1 cellular context compared by ENCODE assay signal in genomic region chr19:38021356-38021755, GRCh38.
TF ChIP-seq lines count a peak whose summit lies in the region.

No MANE protein-coding gene starts in this region.

TF ChIP-seq in IMR-90, 13 proteins besides CTCF, POLR2A, EP300 and RAD21:
- no peak for TF ChIP-seq RFX5 (IDR thresholded peaks at IDR 0.05; ENCODE audit: low read depth, low read length)
- TF ChIP-seq BHLHE40 (IDR thresholded peaks at IDR 0.05; ENCODE audit: low read depth, low read length) = no peak
- TF ChIP-seq NFE2L2 (IDR thresholded peaks at IDR 0.05; ENCODE audit: low read depth, low read length) = no peak
- TF ChIP-seq ELK1 (IDR thresholded peaks at IDR 0.05; ENCODE audit: borderline replicate concordance, low read depth, low read length) = no peak
- no peak for TF ChIP-seq USF2 (IDR thresholded peaks at IDR 0.05; ENCODE audit: low read depth, low read length)
- TF ChIP-seq SMC3 (IDR thresholded peaks at IDR 0.05; ENCODE audit: low read depth, low read length) = no peak
- TF ChIP-seq CHD1 (IDR thresholded peaks at IDR 0.05; ENCODE audit: low read depth, low read length) = no peak
- TF ChIP-seq MAZ (IDR thresholded peaks at IDR 0.05; ENCODE audit: borderline replicate concordance, low read depth, low read length) = no peak
- TF ChIP-seq MAFK (IDR thresholded peaks at IDR 0.05; ENCODE audit: low read depth, low read length) = no peak
- no peak for TF ChIP-seq CEBPB (IDR thresholded peaks at IDR 0.05; ENCODE audit: low read depth, low read length)
- TF ChIP-seq MXI1 (IDR thresholded peaks at IDR 0.05; ENCODE audit: borderline replicate concordance, low read depth, low read length) = no peak
- no peak for TF ChIP-seq RCOR1 (IDR thresholded peaks at IDR 0.05; ENCODE audit: insufficient replicate concordance, low read length)
